In the genomic region with DNA sequence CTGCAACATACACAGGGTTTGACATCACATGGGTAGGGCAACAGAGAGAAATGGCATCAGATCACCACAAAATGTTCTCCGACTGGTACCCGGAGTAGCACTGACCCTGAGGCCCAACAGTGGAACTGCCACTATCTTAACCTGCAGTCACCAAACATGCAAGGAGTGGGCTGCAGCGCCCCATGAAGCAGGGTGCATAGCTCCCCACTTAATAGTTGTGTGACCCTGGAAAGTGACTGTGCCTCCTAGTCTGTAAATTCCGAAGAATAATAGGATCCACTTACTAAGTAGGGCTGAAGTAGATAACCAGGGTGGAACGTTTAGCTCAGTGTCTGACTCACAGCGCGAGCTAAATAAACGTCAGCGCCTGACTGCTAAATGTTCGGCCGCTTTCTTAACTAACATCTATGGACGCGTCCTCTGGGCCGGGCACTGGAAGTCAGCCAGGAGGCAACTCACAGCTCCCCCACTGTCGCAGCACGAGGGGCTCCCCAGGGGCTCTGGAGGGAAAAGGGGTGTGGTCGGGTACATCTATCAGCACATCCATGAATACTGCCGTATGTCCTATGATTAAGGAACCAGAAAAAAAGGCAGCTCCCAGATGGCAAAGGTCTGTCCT, we compare ENCODE assay signal across 1 cellular context.
TF ChIP-seq lines count a peak whose summit lies in the region.

No MANE protein-coding gene starts in this region.

TF ChIP-seq in GM23338, 12 proteins besides CTCF, POLR2A, EP300 and RAD21 (continued from another document):
- no peak for TF ChIP-seq CREB1 (CRISPR knock-in tag; IDR thresholded peaks at IDR 0.05; ENCODE audit: low read depth)
- TF ChIP-seq ZNF114 (CRISPR knock-in tag; IDR thresholded peaks at IDR 0.05), result no peak
- no peak for TF ChIP-seq ZNF331 (CRISPR knock-in tag; IDR thresholded peaks at IDR 0.05; ENCODE audit: low read depth)
- no peak for TF ChIP-seq JUNB (IDR thresholded peaks at IDR 0.05; ENCODE audit: unreplicated experiment)
- TF ChIP-seq, protein P1, sequence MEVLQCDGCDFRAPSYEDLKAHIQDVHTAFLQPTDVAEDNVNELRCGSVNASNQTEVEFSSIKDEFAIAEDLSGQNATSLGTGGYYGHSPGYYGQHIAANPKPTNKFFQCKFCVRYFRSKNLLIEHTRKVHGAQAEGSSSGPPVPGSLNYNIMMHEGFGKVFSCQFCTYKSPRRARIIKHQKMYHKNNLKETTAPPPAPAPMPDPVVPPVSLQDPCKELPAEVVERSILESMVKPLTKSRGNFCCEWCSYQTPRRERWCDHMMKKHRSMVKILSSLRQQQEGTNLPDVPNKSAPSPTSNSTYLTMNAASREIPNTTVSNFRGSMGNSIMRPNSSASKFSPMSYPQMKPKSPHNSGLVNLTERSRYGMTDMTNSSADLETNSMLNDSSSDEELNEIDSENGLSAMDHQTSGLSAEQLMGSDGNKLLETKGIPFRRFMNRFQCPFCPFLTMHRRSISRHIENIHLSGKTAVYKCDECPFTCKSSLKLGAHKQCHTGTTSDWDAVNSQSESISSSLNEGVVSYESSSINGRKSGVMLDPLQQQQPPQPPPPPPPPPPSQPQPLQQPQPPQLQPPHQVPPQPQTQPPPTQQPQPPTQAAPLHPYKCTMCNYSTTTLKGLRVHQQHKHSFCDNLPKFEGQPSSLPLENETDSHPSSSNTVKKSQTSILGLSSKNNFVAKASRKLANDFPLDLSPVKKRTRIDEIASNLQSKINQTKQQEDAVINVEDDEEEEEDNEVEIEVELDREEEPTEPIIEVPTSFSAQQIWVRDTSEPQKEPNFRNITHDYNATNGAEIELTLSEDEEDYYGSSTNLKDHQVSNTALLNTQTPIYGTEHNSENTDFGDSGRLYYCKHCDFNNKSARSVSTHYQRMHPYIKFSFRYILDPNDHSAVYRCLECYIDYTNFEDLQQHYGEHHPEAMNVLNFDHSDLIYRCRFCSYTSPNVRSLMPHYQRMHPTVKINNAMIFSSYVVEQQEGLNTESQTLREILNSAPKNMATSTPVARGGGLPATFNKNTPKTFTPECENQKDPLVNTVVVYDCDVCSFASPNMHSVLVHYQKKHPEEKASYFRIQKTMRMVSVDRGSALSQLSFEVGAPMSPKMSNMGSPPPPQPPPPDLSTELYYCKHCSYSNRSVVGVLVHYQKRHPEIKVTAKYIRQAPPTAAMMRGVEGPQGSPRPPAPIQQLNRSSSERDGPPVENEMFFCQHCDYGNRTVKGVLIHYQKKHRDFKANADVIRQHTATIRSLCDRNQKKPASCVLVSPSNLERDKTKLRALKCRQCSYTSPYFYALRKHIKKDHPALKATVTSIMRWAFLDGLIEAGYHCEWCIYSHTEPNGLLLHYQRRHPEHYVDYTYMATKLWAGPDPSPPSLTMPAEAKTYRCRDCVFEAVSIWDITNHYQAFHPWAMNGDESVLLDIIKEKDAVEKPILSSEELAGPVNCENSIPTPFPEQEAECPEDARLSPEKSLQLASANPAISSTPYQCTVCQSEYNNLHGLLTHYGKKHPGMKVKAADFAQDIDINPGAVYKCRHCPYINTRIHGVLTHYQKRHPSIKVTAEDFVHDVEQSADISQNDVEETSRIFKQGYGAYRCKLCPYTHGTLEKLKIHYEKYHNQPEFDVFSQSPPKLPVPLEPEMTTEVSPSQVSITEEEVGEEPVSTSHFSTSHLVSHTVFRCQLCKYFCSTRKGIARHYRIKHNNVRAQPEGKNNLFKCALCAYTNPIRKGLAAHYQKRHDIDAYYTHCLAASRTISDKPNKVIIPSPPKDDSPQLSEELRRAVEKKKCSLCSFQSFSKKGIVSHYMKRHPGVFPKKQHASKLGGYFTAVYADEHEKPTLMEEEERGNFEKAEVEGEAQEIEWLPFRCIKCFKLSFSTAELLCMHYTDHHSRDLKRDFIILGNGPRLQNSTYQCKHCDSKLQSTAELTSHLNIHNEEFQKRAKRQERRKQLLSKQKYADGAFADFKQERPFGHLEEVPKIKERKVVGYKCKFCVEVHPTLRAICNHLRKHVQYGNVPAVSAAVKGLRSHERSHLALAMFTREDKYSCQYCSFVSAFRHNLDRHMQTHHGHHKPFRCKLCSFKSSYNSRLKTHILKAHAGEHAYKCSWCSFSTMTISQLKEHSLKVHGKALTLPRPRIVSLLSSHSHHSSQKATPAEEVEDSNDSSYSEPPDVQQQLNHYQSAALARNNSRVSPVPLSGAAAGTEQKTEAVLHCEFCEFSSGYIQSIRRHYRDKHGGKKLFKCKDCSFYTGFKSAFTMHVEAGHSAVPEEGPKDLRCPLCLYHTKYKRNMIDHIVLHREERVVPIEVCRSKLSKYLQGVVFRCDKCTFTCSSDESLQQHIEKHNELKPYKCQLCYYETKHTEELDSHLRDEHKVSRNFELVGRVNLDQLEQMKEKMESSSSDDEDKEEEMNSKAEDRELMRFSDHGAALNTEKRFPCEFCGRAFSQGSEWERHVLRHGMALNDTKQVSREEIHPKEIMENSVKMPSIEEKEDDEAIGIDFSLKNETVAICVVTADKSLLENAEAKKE (CRISPR knock-in tag; IDR thresholded peaks at IDR 0.05), result no peak
- TF ChIP-seq EZH2 (IDR thresholded peaks at IDR 0.05; ENCODE audit: low read depth, unreplicated experiment), result no peak
- TF ChIP-seq ETS1 (IDR thresholded peaks at IDR 0.05), result no peak
